Comparison of ENCODE assay signal across 9 cellular contexts in the genomic region with DNA sequence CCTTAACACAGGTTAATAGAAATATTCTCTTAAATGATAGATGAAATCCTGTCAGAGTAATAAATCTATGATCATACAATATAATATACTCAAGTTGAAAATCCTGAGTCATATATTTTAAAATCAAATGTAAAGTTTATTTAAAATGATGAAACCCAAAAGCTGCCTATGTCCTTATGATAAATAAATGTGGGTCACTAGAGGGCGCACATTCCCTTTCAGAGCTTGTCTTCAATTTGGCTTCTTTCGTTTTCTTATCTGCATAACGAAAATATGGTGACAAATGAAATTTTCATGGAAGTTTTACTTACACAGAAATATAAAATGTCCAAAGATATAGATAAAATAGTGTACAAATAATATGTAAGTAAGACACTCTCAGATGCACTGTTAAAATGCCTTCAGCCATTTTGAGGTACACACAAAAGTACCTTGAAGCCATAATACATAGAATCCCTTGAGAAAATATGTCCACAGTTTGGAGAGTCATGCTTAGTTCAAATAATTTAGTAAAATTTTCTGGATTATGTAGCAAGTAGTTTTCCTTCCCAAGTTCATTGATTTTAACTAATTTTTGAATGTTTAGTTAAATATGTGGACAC.
A peak's percentile ranks its signal among the peaks of the same experiment; 100 is the strongest.
DNase-seq lines count a peak whose midpoint lies in the region; ATAC-seq, FAIRE-seq and TF ChIP-seq lines count a peak whose summit lies in the region.
"Had no signal": no experiment of that assay in that cellular context is flagged by ENCODE, and none has a peak within 500 bp of the region (broad histone marks: within the 10 kb centered on the region; RNA-seq: fewer than 3 reads in every experiment).

No MANE protein-coding gene starts in this region.

- H3K9me3 ChIP-seq in kidney (ENCODE audit: control insufficient read depth in 1 of 2, low read length in 2 of 2) (no peaks in the 10 kb centered on the region), upper lobe of right lung (no peaks in the 10 kb centered on the region)

- H3K36me3 Mint-ChIP-seq in activated T-cell treated with anti-CD3 and anti-CD28 coated beads, Interleukin-2, amount 50 U/mL, for 4 hours (ENCODE audit: insufficient read depth) = no peaks in the 10 kb centered on the region
- no peaks in the 10 kb centered on the region for H3K36me3 Mint-ChIP-seq in natural killer cell

- TF ChIP-seq CTCF in astrocyte of the cerebellum (IDR thresholded peaks at IDR 0.05; ENCODE audit: low read depth, low read length, missing control alignments) (peak; percentile 57), kidney (IDR thresholded peaks at IDR 0.05; ENCODE audit: borderline replicate concordance, extremely low read depth, insufficient read depth) (peak; percentile 37), upper lobe of right lung (IDR thresholded peaks at IDR 0.05) (peak; percentile 50), natural killer cell (IDR thresholded peaks at IDR 0.05) (no peak)

- intact Hi-C loops in kidney (cut with DNase I) = no loop called here
- intact Hi-C loops in upper lobe of right lung (cut with DNase I) = no loop called here
- intact Hi-C loops in natural killer cell (cut with micrococcal nuclease) = no loop called here

- no peak overlapping the region for H3K27ac ChIP-seq in kidney (ENCODE audit: low read depth in 2 of 2, low read length in 2 of 2)
- H3K27ac ChIP-seq in upper lobe of right lung = no peak overlapping the region
- H3K27ac ChIP-seq: skin epidermis had no signal

- in situ Hi-C loops in astrocyte of the cerebellum (cut with HindIII; ENCODE audit: low sequenced_read_pairs) = no loop called here

- H3K9ac ChIP-seq in kidney (ENCODE audit: low read length in 2 of 2) = no peak overlapping the region

- peak; percentile 99 for FAIRE-seq in kidney (lab: Jason Lieb, UNC)

- H3K4me3 ChIP-seq in astrocyte of the cerebellum (ENCODE audit: low read depth, low read length) = no peak overlapping the region
- peak overlapping the region; percentile 49 to 56 for H3K4me3 ChIP-seq in kidney (ENCODE audit: low read length in 2 of 2)
- H3K4me3 ChIP-seq in upper lobe of right lung = peak overlapping the region; percentile 22
- H3K4me3 ChIP-seq: skin epidermis had no signal

- H3K4me1 Mint-ChIP-seq in activated T-cell treated with anti-CD3 and anti-CD28 coated beads, Interleukin-2, amount 50 U/mL, for 4 hours (ENCODE audit: low read depth) = no peaks in the 10 kb centered on the region
- H3K4me1 Mint-ChIP-seq in natural killer cell = no peaks in the 10 kb centered on the region

- H3K27ac Mint-ChIP-seq in natural killer cell = no peak overlapping the region

- H3K4me1 ChIP-seq in kidney (ENCODE audit: control insufficient read depth in 1 of 2, insufficient read depth in 1 of 2, low read depth in 1 of 2, low read length in 2 of 2) (no peaks in the 10 kb centered on the region), upper lobe of right lung (no peaks in the 10 kb centered on the region)

- DNase-seq in CMK (ENCODE audit: low read depth) = peak; percentile 11
- peak; percentile 11 for DNase-seq in GM19240 (ENCODE audit: insufficient read length, low spot score)
- peak; percentile 13 for DNase-seq in NCI-H1694 treated with DMSO at 0.1 percent for 48 hours (lab: John Stamatoyannopoulos, UW)
- peak; percentile 24 for DNase-seq in astrocyte of the cerebellum (ENCODE audit: low read depth)
- no peak for DNase-seq in kidney
- no peak for DNase-seq in upper lobe of right lung
- DNase-seq in activated T-cell treated with anti-CD3 and anti-CD28 coated beads, Interleukin-2, amount 50 U/mL, for 4 hours = no peak
- DNase-seq in natural killer cell = no peak

- no peak for ATAC-seq in upper lobe of right lung
- no peak for ATAC-seq in activated T-cell treated with anti-CD3 and anti-CD28 coated beads, Interleukin-2, amount 50 U/mL, for 4 hours
- ATAC-seq in natural killer cell = no peak

- H3K9me3 Mint-ChIP-seq in activated T-cell treated with anti-CD3 and anti-CD28 coated beads, Interleukin-2, amount 50 U/mL, for 4 hours = no peaks in the 10 kb centered on the region
- H3K9me3 Mint-ChIP-seq in natural killer cell = no peaks in the 10 kb centered on the region

- no peaks in the 10 kb centered on the region for H3K27me3 ChIP-seq in upper lobe of right lung

- H3K36me3 ChIP-seq in kidney (ENCODE audit: control insufficient read depth in 1 of 2, insufficient read depth in 2 of 2, low read length in 2 of 2) (no peaks in the 10 kb centered on the region), upper lobe of right lung (no peaks in the 10 kb centered on the region)

- no peak overlapping the region for H3K4me3 Mint-ChIP-seq in activated T-cell treated with anti-CD3 and anti-CD28 coated beads, Interleukin-2, amount 50 U/mL, for 4 hours
- H3K4me3 Mint-ChIP-seq in natural killer cell = no peak overlapping the region

- no peaks in the 10 kb centered on the region for H3K27me3 Mint-ChIP-seq in activated T-cell treated with anti-CD3 and anti-CD28 coated beads, Interleukin-2, amount 50 U/mL, for 4 hours (ENCODE audit: low read depth)
- no peaks in the 10 kb centered on the region for H3K27me3 Mint-ChIP-seq in natural killer cell (ENCODE audit: low read depth in 2 of 2)

Comparison
In these comparisons a context has a peak if more than half of its experiments do, and no peak if none do; other contexts are left out.
1. DNase-seq: peak in CMK (single experiment), GM19240 (single experiment), NCI-H1694 treated with DMSO at 0.1 percent for 48 hours (single experiment) and astrocyte of the cerebellum (single experiment); none in kidney (single experiment), upper lobe of right lung (single experiment), activated T-cell treated with anti-CD3 and anti-CD28 coated beads, Interleukin-2, amount 50 U/mL, for 4 hours (single experiment) and natural killer cell (single experiment).